ENCODE assay signal across 14 cellular contexts in the genomic region with DNA sequence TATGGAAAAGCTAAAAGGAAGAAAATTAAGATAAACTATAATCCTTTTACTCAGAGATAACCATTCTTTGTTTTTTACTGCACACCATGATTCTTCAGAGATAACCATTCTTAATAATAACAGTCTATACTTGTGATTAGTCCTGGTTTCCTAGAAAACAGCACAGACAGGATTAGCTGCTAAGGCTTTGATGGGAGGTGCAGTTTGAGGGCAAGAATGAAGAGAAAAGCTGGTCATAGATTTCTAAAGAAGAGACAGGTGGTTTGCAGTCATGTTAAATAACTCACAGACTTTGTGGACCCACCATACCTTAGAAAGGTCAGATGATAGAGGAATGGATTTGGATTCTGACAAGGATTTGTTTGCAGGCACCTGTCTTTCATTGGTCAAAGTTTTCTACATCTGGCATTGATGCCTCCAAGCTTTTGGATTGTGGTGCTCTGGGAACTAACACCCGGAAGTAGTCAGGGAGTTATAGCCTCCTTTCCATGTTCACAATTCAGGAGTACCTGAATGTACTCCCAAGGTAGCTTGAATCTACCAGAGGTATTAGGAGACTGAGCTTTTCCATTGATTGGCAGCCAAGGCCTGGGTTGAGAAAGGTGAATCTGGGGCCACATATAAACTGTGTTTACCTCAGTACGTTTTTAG.
"Had no signal": no experiment of that assay in that cellular context is flagged by ENCODE, and none has a peak within 500 bp of the region (broad histone marks: within the 10 kb centered on the region; RNA-seq: fewer than 3 reads in every experiment).

No MANE protein-coding gene starts in this region.

- ATAC-seq: heart left ventricle; left lung; stimulated activated naive CD8-positive, alpha-beta T cell treated with anti-CD3 and anti-CD28 coated beads, Interleukin-15, Interleukin-2, amounts not matched to agents 100 U/mL and 50 U/mL, for 24 hours had no signal

- H3K4me3 Mint-ChIP-seq: activated CD4-positive, alpha-beta memory T cell treated with anti-CD3 and anti-CD28 coated beads for 36 hours had no signal

- H3K4me3 ChIP-seq: cardiac muscle cell, heart left ventricle, left lung, suprapubic skin, upper lobe of left lung had no signal

- H3K27me3 Mint-ChIP-seq: activated CD4-positive, alpha-beta memory T cell treated with anti-CD3 and anti-CD28 coated beads for 36 hours had no signal

- H3K27me3 ChIP-seq: cardiac muscle cell, heart left ventricle, left lung, suprapubic skin, upper lobe of left lung had no signal

- H3K27ac Mint-ChIP-seq: activated CD4-positive, alpha-beta memory T cell treated with anti-CD3 and anti-CD28 coated beads for 36 hours; nephron had no signal

- H3K9me3 Mint-ChIP-seq: activated CD4-positive, alpha-beta memory T cell treated with anti-CD3 and anti-CD28 coated beads for 36 hours; nephron had no signal

- H3K27ac ChIP-seq: cardiac muscle cell, heart left ventricle, left lung, suprapubic skin, upper lobe of left lung had no signal

- H3K9me3 ChIP-seq: heart left ventricle, left lung, suprapubic skin, upper lobe of left lung had no signal

- H3K36me3 ChIP-seq: left lung had no signal

- DNase-seq: activated CD4-positive, alpha-beta memory T cell treated with anti-CD3 and anti-CD28 coated beads for 36 hours; activated CD4-positive, CD25-positive, alpha-beta regulatory T cell treated with anti-CD3 and anti-CD28 coated beads, Interleukin-2, amount 50 U/mL, for 72 hours; activated naive CD4-positive, alpha-beta T cell; foreskin melanocyte; heart left ventricle; islet precursor cell; left lung; stimulated activated CD4-positive, alpha-beta T cell treated with anti-CD3 and anti-CD28 coated beads, Interleukin-4, amount 100 ng/mL, for 1 hour; stimulated activated CD8-positive, alpha-beta memory T cell treated with anti-CD3 and anti-CD28 coated beads, Interleukin-4, amount 100 ng/mL, for 48 hours; stimulated activated naive CD8-positive, alpha-beta T cell treated with anti-CD3 and anti-CD28 coated beads, Interleukin-15, Interleukin-2, amounts not matched to agents 100 U/mL and 50 U/mL, for 24 hours; upper lobe of left lung had no signal
